Comparison of ENCODE assay signal across 2 cellular contexts in genomic region chr5:156476704-156477103, GRCh38.
TF ChIP-seq lines count a peak whose summit lies in the region.

No MANE protein-coding gene starts in this region.

TF ChIP-seq in IMR-90, 13 proteins besides CTCF, POLR2A, EP300 and RAD21:
- TF ChIP-seq MAZ (IDR thresholded peaks at IDR 0.05; ENCODE audit: borderline replicate concordance, low read depth, low read length): no peak
- no peak for TF ChIP-seq BHLHE40 (IDR thresholded peaks at IDR 0.05; ENCODE audit: low read depth, low read length)
- no peak for TF ChIP-seq CHD1 (IDR thresholded peaks at IDR 0.05; ENCODE audit: low read depth, low read length)
- no peak for TF ChIP-seq SMC3 (IDR thresholded peaks at IDR 0.05; ENCODE audit: low read depth, low read length)
- TF ChIP-seq RCOR1 (IDR thresholded peaks at IDR 0.05; ENCODE audit: insufficient replicate concordance, low read length): no peak

TF ChIP-seq in GM23338, 12 proteins besides CTCF, POLR2A, EP300 and RAD21:
- TF ChIP-seq ZNF331 (CRISPR knock-in tag; IDR thresholded peaks at IDR 0.05; ENCODE audit: low read depth) (no peak), EZH2 (IDR thresholded peaks at IDR 0.05; ENCODE audit: low read depth, unreplicated experiment) (no peak)
